ENCODE assay signal across 8 cellular contexts in the genomic region with DNA sequence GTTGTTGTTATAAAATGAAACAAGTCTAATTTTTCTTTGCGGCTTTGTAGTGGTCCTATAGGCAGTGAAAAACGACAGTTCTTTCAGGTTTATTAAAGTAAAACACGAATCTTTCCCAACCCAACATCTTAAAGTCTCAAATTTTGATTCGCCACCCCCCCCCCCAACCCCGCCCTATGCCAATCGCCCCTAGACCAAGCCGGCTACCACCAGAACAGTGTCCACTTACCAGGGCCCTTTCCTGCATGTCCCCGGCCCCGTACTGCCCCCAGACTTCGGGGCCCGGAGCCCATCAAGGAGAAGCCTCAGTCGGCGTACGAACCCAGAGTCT. TPM values are rescaled to one million over a fixed set of nuclear protein-coding genes. Genes with fewer than 3 reads are reported as not detected.
DNase-seq lines count a peak whose midpoint lies in the region; ATAC-seq and TF ChIP-seq lines count a peak whose summit lies in the region.

No MANE protein-coding gene starts in this region.

- no peak for DNase-seq in AG10803 (ENCODE audit: low read depth)
- DNase-seq in caudate nucleus (lab: John Stamatoyannopoulos, UW): no peak
- no peak for DNase-seq in naive thymus-derived CD8-positive, alpha-beta T cell
- no peak for DNase-seq in superior temporal gyrus (ENCODE audit: extremely low spot score)
- no peak for DNase-seq in NCI-H82 (lab: John Stamatoyannopoulos, UW)
- no peak for DNase-seq in ecto neural progenitor cell (ENCODE audit: low spot score)
- no peak for DNase-seq in NOMO-1 treated with DMSO at 0.1 percent for 48 hours (lab: John Stamatoyannopoulos, UW; ENCODE audit: unreplicated experiment)

- ATAC-seq in HG03571 (IDR thresholded peaks at IDR 0.05; ENCODE audit: unreplicated experiment): peak; percentile 1
- ATAC-seq in naive thymus-derived CD8-positive, alpha-beta T cell: no peak

- POLR2A ChIA-PET in naive thymus-derived CD8-positive, alpha-beta T cell (lab: Charles Lee): interaction anchor here (0.7 to 9.7 kb wide), 10 partner anchors 9 to 685 kb away, joined by 3 to 169 read pairs (median 4); a partner anchor contains a TSS

- peak overlapping the region; percentile 91 for H3K27ac ChIP-seq in caudate nucleus (ENCODE audit: low read depth, low read length)

- H3K4me1 Mint-ChIP-seq in naive thymus-derived CD8-positive, alpha-beta T cell: peaks cover 29 to 63% (median 55%) of the 10 kb centered on the region in 4 donors

- H3K27ac Mint-ChIP-seq in naive thymus-derived CD8-positive, alpha-beta T cell: peak overlapping the region; percentile 98 to 100 (median 100)

- peak overlapping the region; percentile 94 to 100 (median 100) for H3K4me3 Mint-ChIP-seq in naive thymus-derived CD8-positive, alpha-beta T cell

- peak overlapping the region; percentile 88 for H3K4me3 ChIP-seq in AG10803 (ENCODE audit: low read length)

- H3K9me3 Mint-ChIP-seq in naive thymus-derived CD8-positive, alpha-beta T cell: no peaks in the 10 kb centered on the region

- H3K27me3 Mint-ChIP-seq in naive thymus-derived CD8-positive, alpha-beta T cell: no peaks in the 10 kb centered on the region

- TF ChIP-seq CTCF in AG10803 (conservative IDR thresholded peaks at IDR 0.05; ENCODE audit: low read length): no peak

- peaks cover 0 to 31% (median 5%) of the 10 kb centered on the region in 3 donors for H3K36me3 Mint-ChIP-seq in naive thymus-derived CD8-positive, alpha-beta T cell

RNA-seq across cellular contexts. Expression of a gene that starts 0.3 kb away (rescaled TPM):
- total RNA-seq in naive thymus-derived CD8-positive, alpha-beta T cell: 10 to 100 TPM; 19.9 to 22.1 TPM
- 10 to 100 TPM; 32.2 to 44.6 (median 37.9) TPM for polyA plus RNA-seq in naive thymus-derived CD8-positive, alpha-beta T cell

RNA-seq across cellular contexts. Expression of a gene that starts 3.9 kb away (rescaled TPM):
- total RNA-seq in naive thymus-derived CD8-positive, alpha-beta T cell: 10 to 100 TPM; 79.0 to 79.9 TPM
- polyA plus RNA-seq in naive thymus-derived CD8-positive, alpha-beta T cell: 10 to 100 TPM; 12.3 to 18.5 (median 13.4) TPM

RNA-seq across cellular contexts. Expression of a gene that starts 29.9 kb away (rescaled TPM):
- total RNA-seq in naive thymus-derived CD8-positive, alpha-beta T cell: 100 to 1,000 TPM; 101 to 112 TPM
- polyA plus RNA-seq in naive thymus-derived CD8-positive, alpha-beta T cell: 10 to 100 TPM; 13.4 to 34.3 (median 24.5) TPM

RNA-seq across cellular contexts. Expression of a gene that starts 37.3 kb away (rescaled TPM):
- 10 to 100 TPM; 72.2 to 72.7 TPM for total RNA-seq in naive thymus-derived CD8-positive, alpha-beta T cell
- polyA plus RNA-seq in naive thymus-derived CD8-positive, alpha-beta T cell: 10 to 100 TPM; 18.9 to 33.5 (median 25.9) TPM
